18 cellular contexts compared by ENCODE assay signal in genomic region chr6:2800552-2801316, GRCh38. TPM values are rescaled to one million over a fixed set of nuclear protein-coding genes. Genes with fewer than 3 reads are reported as not detected.
A peak's percentile ranks its signal among the peaks of the same experiment; 100 is the strongest.
DNase-seq lines count a peak whose midpoint lies in the region; ATAC-seq and TF ChIP-seq lines count a peak whose summit lies in the region.
"Had no signal": no experiment of that assay in that cellular context is flagged by ENCODE, and none has a peak within 500 bp of the region (broad histone marks: within the 10 kb centered on the region; RNA-seq: fewer than 3 reads in every experiment).

No MANE protein-coding gene starts in this region.

- no peak for TF ChIP-seq EP300 in sigmoid colon (IDR thresholded peaks at IDR 0.05)

- H3K9me3 ChIP-seq in left ventricle myocardium inferior (replicated peaks) (no peaks in the 10 kb centered on the region), sigmoid colon (no peaks in the 10 kb centered on the region)
- H3K9me3 ChIP-seq: BLaER1 treated with 17β-estradiol and CSF1 and Interleukin-3, amounts not matched to agents 10 nM and 100 nM had no signal

- no peaks in the 10 kb centered on the region for H3K27me3 Mint-ChIP-seq in activated naive CD8-positive, alpha-beta T cell treated with anti-CD3 and anti-CD28 coated beads for 36 hours
- H3K27me3 Mint-ChIP-seq in natural killer cell (ENCODE audit: low read depth in 2 of 2), result no peaks in the 10 kb centered on the region
- H3K27me3 Mint-ChIP-seq: CD8-positive, alpha-beta memory T cell had no signal

- H3K9me3 Mint-ChIP-seq in activated naive CD8-positive, alpha-beta T cell treated with anti-CD3 and anti-CD28 coated beads for 36 hours, result no peaks in the 10 kb centered on the region
- H3K9me3 Mint-ChIP-seq in natural killer cell, result no peaks in the 10 kb centered on the region
- H3K9me3 Mint-ChIP-seq: CD8-positive, alpha-beta memory T cell had no signal

- no peaks in the 10 kb centered on the region for H3K27me3 ChIP-seq in left ventricle myocardium inferior (ENCODE audit: low read depth)
- H3K27me3 ChIP-seq in sigmoid colon, result no peaks in the 10 kb centered on the region
- H3K27me3 ChIP-seq: BLaER1 treated with 17β-estradiol and CSF1 and Interleukin-3, amounts not matched to agents 10 nM and 100 nM had no signal

- TF ChIP-seq CTCF in left ventricle myocardium inferior (IDR thresholded peaks at IDR 0.05; ENCODE audit: borderline replicate concordance) (no peak), natural killer cell (IDR thresholded peaks at IDR 0.05) (no peak), sigmoid colon (IDR thresholded peaks at IDR 0.05) (no peak)

- H3K4me1 ChIP-seq in left ventricle myocardium inferior, result peaks cover 37% of the 10 kb centered on the region
- H3K4me1 ChIP-seq in sigmoid colon, result peaks cover 0 to 8% (median 0%) of the 10 kb centered on the region in 4 donors

- H3K36me3 Mint-ChIP-seq in activated naive CD8-positive, alpha-beta T cell treated with anti-CD3 and anti-CD28 coated beads for 36 hours, result peaks cover 5% of the 10 kb centered on the region
- H3K36me3 Mint-ChIP-seq in natural killer cell, result no peaks in the 10 kb centered on the region

- WGBS in sigmoid colon, 2 donors, result 93 to 94% methylated on average over 14 of the region's 14 CpGs

- H3K27ac ChIP-seq in left ventricle myocardium inferior (replicated peaks) (peak overlapping the region; percentile 1), sigmoid colon (no peak overlapping the region)
- H3K27ac ChIP-seq: BLaER1 treated with 17β-estradiol and CSF1 and Interleukin-3, amounts not matched to agents 10 nM and 100 nM; GM23248; PC-9 had no signal

- DNase-seq in left ventricle myocardium inferior (no peak), left cardiac atrium (no peak), natural killer cell (no peak), sigmoid colon (peak; percentile 59), HUDEP-2 (lab: John Stamatoyannopoulos, UW; ENCODE audit: unreplicated experiment in 76 of 76) (no peak), G401 (ENCODE audit: low spot score) (no peak)
- DNase-seq in activated naive CD8-positive, alpha-beta T cell treated with anti-CD3 and anti-CD28 coated beads for 36 hours, result no peak
- DNase-seq: CD8-positive, alpha-beta memory T cell; DMS79; GM23248; NCI-H1092; NCI-H146; NCI-H2081; NCI-H510A treated with DMSO at 0.1 percent for 48 hours; PC-9 had no signal

- intact Hi-C loops in left ventricle myocardium inferior (cut with micrococcal nuclease), result no loop called here
- intact Hi-C loops in left cardiac atrium (cut with DNase I), result no loop called here
- intact Hi-C loops in natural killer cell (cut with micrococcal nuclease), result no loop called here
- intact Hi-C loops in sigmoid colon (cut with DNase I), result no loop called here

- H3K27ac Mint-ChIP-seq in activated naive CD8-positive, alpha-beta T cell treated with anti-CD3 and anti-CD28 coated beads for 36 hours, result peak overlapping the region; percentile 74
- H3K27ac Mint-ChIP-seq in natural killer cell, result peak overlapping the region; percentile 80 to 91

- H3K4me3 ChIP-seq in left ventricle myocardium inferior (no peak overlapping the region), sigmoid colon (no peak overlapping the region)
- H3K4me3 ChIP-seq: BLaER1 treated with 17β-estradiol and CSF1 and Interleukin-3, amounts not matched to agents 10 nM and 100 nM; GM23248; PC-9 had no signal

- H3K36me3 ChIP-seq in left ventricle myocardium inferior (no peaks in the 10 kb centered on the region), sigmoid colon (no peaks in the 10 kb centered on the region)

- no peak overlapping the region for H3K4me3 Mint-ChIP-seq in activated naive CD8-positive, alpha-beta T cell treated with anti-CD3 and anti-CD28 coated beads for 36 hours
- no peak overlapping the region for H3K4me3 Mint-ChIP-seq in natural killer cell
- H3K4me3 Mint-ChIP-seq: CD8-positive, alpha-beta memory T cell had no signal

- H3K4me1 Mint-ChIP-seq in activated naive CD8-positive, alpha-beta T cell treated with anti-CD3 and anti-CD28 coated beads for 36 hours, result peaks cover 20% of the 10 kb centered on the region
- H3K4me1 Mint-ChIP-seq in natural killer cell, result peaks cover 23 to 37% of the 10 kb centered on the region in 2 donors

- ATAC-seq in left cardiac atrium (no peak), natural killer cell (no peak), GM18505 (IDR thresholded peaks at IDR 0.05; ENCODE audit: unreplicated experiment) (no peak)
- ATAC-seq: HepG2 had no signal

- TF ChIP-seq POLR2A in sigmoid colon (IDR thresholded peaks at IDR 0.05) (no peak), GM18505 (IDR thresholded peaks at IDR 0.05; ENCODE audit: borderline replicate concordance, extremely low read depth, insufficient read depth, insufficient read length) (no peak)

- in situ Hi-C loops in G401 (cut with HindIII; ENCODE audit: low sequenced_read_pairs), result no loop called here

RNA-seq across cellular contexts. Expression of gene WRNIP1, which starts 35.5 kb away (rescaled TPM):
- total RNA-seq in left ventricle myocardium inferior (39.4 TPM), left cardiac atrium (10 to 100 TPM; 34.8 to 36.9 TPM), natural killer cell (10 to 100 TPM; 27.9 to 34.8 (median 30.5) TPM), sigmoid colon (10 to 100 TPM; 41.0 to 56.6 (median 47.9) TPM)
- 10 to 100 TPM; 47.6 to 47.8 TPM for total RNA-seq in activated naive CD8-positive, alpha-beta T cell treated with anti-CD3 and anti-CD28 coated beads for 36 hours
- 10 to 100 TPM; 42.0 to 49.5 (median 47.3) TPM for polyA plus RNA-seq in sigmoid colon
- 91.8 and 100 TPM in 2 replicates for total RNA-seq in G401 (2014; rRNA removed; shearing (Covaris generic))

RNA-seq across cellular contexts. Expression of gene SERPINB1, which starts 40.9 kb away (rescaled TPM):
- total RNA-seq in left ventricle myocardium inferior (23.4 TPM), left cardiac atrium (10 to 100 TPM; 27.5 to 39.2 TPM), natural killer cell (10 to 100 TPM; 74.8 to 80.2 (median 78.1) TPM), sigmoid colon (10 to 100 TPM; 19.6 to 88.0 (median 22.9) TPM)
- 10 to 100 TPM; 38.1 to 44.7 TPM for total RNA-seq in activated naive CD8-positive, alpha-beta T cell treated with anti-CD3 and anti-CD28 coated beads for 36 hours
- 100 to 1,000 TPM in 2 of 3 donors, 10 to 100 TPM in 1; 97.9 to 230 (median 161) TPM for polyA plus RNA-seq in sigmoid colon
- total RNA-seq in G401 (2014; rRNA removed; shearing (Covaris generic)), result 0.06 TPM in 1 of 2 replicates, not detected in the other

RNA-seq across cellular contexts. Expression of gene MYLK4, which starts 50.0 kb away (rescaled TPM):
- total RNA-seq in left ventricle myocardium inferior (1.2 TPM), left cardiac atrium (1 to 10 TPM; 1.6 to 2.6 TPM), natural killer cell (1 to 10 TPM in 1 of 3 donors, under 1 TPM in 2; 0.45 to 1.1 (median 0.88) TPM), sigmoid colon (1 to 10 TPM in 1 of 4 donors, under 1 TPM in 3; 0.28 to 1.1 (median 0.34) TPM)
- under 1 TPM; 0.10 to 0.21 TPM for total RNA-seq in activated naive CD8-positive, alpha-beta T cell treated with anti-CD3 and anti-CD28 coated beads for 36 hours
- under 1 TPM in 2 of 3 donors, not detected in 1; under 0.01 to 0.31 TPM for polyA plus RNA-seq in sigmoid colon
- total RNA-seq in G401 (2014; rRNA removed; shearing (Covaris generic)), result 0.31 and 0.64 TPM in 2 replicates

Comparison
In these comparisons a context has a peak if more than half of its experiments do, and no peak if none do; other contexts are left out.
1. RNA of gene SERPINB1, which starts 40.9 kb away (total RNA-seq): 74.8 to 80.2 TPM in natural killer cell, 38.1 to 44.7 TPM in activated naive CD8-positive, alpha-beta T cell treated with anti-CD3 and anti-CD28 coated beads for 36 hours, 27.5 to 39.2 TPM in left cardiac atrium, 19.6 to 88.0 TPM in sigmoid colon and 23.4 TPM in left ventricle myocardium inferior (single experiment); 0.06 TPM in G401; every median in the first group is over 10 times any median in the second.